ENCODE assay signal across 1 cellular context in genomic region chr2:113602869-113603466, GRCh38.
TF ChIP-seq lines count a peak whose summit lies in the region.

No MANE protein-coding gene starts in this region.

TF ChIP-seq in endothelial cell of umbilical vein, 7 proteins besides CTCF, POLR2A, EP300 and RAD21 (continued from another document):
- TF ChIP-seq JUN (IDR thresholded peaks at IDR 0.05; ENCODE audit: borderline replicate concordance, insufficient read depth, insufficient read length, low read depth) = no peak
- no peak for TF ChIP-seq EZH2 (IDR thresholded peaks at IDR 0.05; ENCODE audit: borderline replicate concordance, low read depth, low read length, severe bottlenecking)
- TF ChIP-seq MAX (IDR thresholded peaks at IDR 0.05; ENCODE audit: insufficient read depth, insufficient read length) = no peak
- no peak for TF ChIP-seq FOS (IDR thresholded peaks at IDR 0.05; ENCODE audit: borderline replicate concordance, insufficient read depth, low read length)
- TF ChIP-seq MYC (IDR thresholded peaks at IDR 0.05; ENCODE audit: low read depth, low read length) = no peak
